ENCODE assay signal across 1 cellular context in the genomic region with DNA sequence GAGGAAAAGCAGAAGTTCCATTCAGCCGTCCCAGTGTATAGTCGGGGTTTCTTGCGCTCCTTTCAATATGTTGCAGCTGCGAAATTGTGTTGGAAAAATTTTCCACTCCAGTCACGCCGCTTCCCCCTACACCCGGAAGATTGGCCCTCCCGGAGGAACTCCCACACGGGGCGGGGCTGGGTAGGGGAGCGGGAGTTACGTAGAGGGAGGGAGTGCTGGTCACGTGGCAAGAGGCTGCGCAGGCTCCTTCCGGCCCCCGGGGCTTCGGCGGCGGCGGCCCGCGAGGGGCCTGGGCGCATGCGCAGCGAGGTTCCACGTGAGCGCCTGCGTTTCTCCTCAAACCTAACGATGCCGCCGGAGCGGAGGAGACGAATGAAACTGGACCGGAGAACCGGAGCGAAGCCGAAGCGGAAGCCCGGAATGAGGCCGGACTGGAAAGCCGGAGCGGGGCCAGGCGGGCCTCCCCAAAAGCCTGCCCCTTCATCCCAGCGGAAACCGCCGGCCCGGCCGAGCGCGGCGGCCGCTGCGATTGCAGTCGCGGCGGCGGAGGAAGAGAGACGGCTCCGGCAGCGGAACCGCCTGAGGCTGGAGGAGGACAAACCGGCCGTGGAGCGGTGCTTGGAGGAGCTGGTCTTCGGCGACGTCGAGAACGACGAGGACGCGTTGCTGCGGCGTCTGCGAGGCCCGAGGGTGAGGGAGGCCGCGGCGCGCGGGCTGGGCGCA.
TF ChIP-seq lines count a peak whose summit lies in the region.

TSS of gene UTP18 (plus strand) at position 310 of the 723 bp plus-strand sequence. CDS start at position 349, 39 bp downstream.

TF ChIP-seq in HCT116, 20 proteins besides CTCF, POLR2A, EP300 and RAD21 (continued from another document):
- TF ChIP-seq, protein P1, sequence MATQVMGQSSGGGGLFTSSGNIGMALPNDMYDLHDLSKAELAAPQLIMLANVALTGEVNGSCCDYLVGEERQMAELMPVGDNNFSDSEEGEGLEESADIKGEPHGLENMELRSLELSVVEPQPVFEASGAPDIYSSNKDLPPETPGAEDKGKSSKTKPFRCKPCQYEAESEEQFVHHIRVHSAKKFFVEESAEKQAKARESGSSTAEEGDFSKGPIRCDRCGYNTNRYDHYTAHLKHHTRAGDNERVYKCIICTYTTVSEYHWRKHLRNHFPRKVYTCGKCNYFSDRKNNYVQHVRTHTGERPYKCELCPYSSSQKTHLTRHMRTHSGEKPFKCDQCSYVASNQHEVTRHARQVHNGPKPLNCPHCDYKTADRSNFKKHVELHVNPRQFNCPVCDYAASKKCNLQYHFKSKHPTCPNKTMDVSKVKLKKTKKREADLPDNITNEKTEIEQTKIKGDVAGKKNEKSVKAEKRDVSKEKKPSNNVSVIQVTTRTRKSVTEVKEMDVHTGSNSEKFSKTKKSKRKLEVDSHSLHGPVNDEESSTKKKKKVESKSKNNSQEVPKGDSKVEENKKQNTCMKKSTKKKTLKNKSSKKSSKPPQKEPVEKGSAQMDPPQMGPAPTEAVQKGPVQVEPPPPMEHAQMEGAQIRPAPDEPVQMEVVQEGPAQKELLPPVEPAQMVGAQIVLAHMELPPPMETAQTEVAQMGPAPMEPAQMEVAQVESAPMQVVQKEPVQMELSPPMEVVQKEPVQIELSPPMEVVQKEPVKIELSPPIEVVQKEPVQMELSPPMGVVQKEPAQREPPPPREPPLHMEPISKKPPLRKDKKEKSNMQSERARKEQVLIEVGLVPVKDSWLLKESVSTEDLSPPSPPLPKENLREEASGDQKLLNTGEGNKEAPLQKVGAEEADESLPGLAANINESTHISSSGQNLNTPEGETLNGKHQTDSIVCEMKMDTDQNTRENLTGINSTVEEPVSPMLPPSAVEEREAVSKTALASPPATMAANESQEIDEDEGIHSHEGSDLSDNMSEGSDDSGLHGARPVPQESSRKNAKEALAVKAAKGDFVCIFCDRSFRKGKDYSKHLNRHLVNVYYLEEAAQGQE (IDR thresholded peaks at IDR 0.05; ENCODE audit: low read depth), result no peak
- TF ChIP-seq TCF7L2 (IDR thresholded peaks at IDR 0.05; ENCODE audit: borderline replicate concordance, extremely low read depth, insufficient read depth, insufficient read length) (no peak), ELF1 (IDR thresholded peaks at IDR 0.05; ENCODE audit: borderline replicate concordance, low read depth) (peak; percentile 88), SRF (IDR thresholded peaks at IDR 0.05; ENCODE audit: low read depth) (no peak; the same call in 1 of the 2 replicates), SIN3A (IDR thresholded peaks at IDR 0.05; ENCODE audit: low read depth) (peak; percentile 76), FOSL1 (IDR thresholded peaks at IDR 0.05; ENCODE audit: low read depth) (no peak), POLR2AphosphoS5 (IDR thresholded peaks at IDR 0.05; ENCODE audit: low read depth, low read length) (peak; percentile 78), YY1 (IDR thresholded peaks at IDR 0.05; ENCODE audit: extremely low read depth, insufficient replicate concordance, low read depth, low read length) (no peak), EZH2phosphoT487 (IDR thresholded peaks at IDR 0.05; ENCODE audit: borderline replicate concordance) (no peak)
TF ChIP-seq in HCT116: peak in this region for 9.
